ENCODE assay signal across 8 cellular contexts in genomic region chr11:47395225-47396048, GRCh38. TPM values are rescaled to one million over a fixed set of nuclear protein-coding genes. Genes with fewer than 3 reads are reported as not detected.
DNase-seq lines count a peak whose midpoint lies in the region; ATAC-seq, FAIRE-seq and TF ChIP-seq lines count a peak whose summit lies in the region.
"Had no signal": no experiment of that assay in that cellular context is flagged by ENCODE, and none has a peak within 500 bp of the region (broad histone marks: within the 10 kb centered on the region; RNA-seq: fewer than 3 reads in every experiment).

No MANE protein-coding gene starts in this region.

- intact Hi-C loops in HepG2 (cut with micrococcal nuclease; ENCODE audit: unreplicated experiment): no loop called here

- H3K4me3 ChIP-seq in liver (ENCODE audit: low read depth in 1 of 3, low read length in 3 of 3): no peak overlapping the region
- H3K4me3 ChIP-seq in HepG2 (replicated peaks in 1 of 3; ENCODE audit: insufficient read depth in 1 of 3, low read depth in 2 of 3, low read length in 3 of 3): no peak overlapping the region

- 76% methylated on average over 25 of the region's 25 CpGs for WGBS in liver
- WGBS in HepG2 (ENCODE audit: low lambda C conversion rate): 68% methylated on average over 14 of the region's 25 CpGs

- no peak overlapping the region for H2AFZ ChIP-seq in HepG2 (ENCODE audit: low read length)

- no peaks in the 10 kb centered on the region for H3K36me3 ChIP-seq in liver (ENCODE audit: control insufficient read depth in 4 of 4, insufficient read depth in 3 of 4, low read depth in 1 of 4, low read length in 3 of 4)
- no peaks in the 10 kb centered on the region for H3K36me3 ChIP-seq in HepG2 (replicated peaks in 1 of 2; ENCODE audit: control insufficient read depth in 1 of 2, insufficient read depth in 2 of 2, low read length in 2 of 2)

- H3K27me3 ChIP-seq in liver (ENCODE audit: control insufficient read depth in 4 of 4, insufficient read depth in 4 of 4, low read length in 3 of 4) (no peaks in the 10 kb centered on the region), HepG2 (ENCODE audit: control insufficient read depth in 1 of 2, insufficient read depth in 2 of 2, low read length in 2 of 2) (peaks cover 0 to 12% of the 10 kb centered on the region in 2 experiments; a peak in 1 of 5 replicates), layer of hippocampus (ENCODE audit: control insufficient read depth, insufficient read depth, low read length) (no peaks in the 10 kb centered on the region)

- H3K27ac ChIP-seq in liver (ENCODE audit: low read depth in 1 of 2, low read length in 2 of 2) (peak overlapping the region; percentile 75 to 87), HepG2 (ENCODE audit: extremely low read length, insufficient read depth, low read length) (no peak overlapping the region), layer of hippocampus (ENCODE audit: low read depth, low read length) (peak overlapping the region; percentile 72)

- POLR2A ChIA-PET in HepG2 (lab: Yijun Ruan, JAX): no interaction called here

- H3K4me1 ChIP-seq in liver (ENCODE audit: control insufficient read depth in 4 of 4, insufficient read depth in 4 of 4, low read length in 3 of 4) (peaks cover 1 to 6% (median 2%) of the 10 kb centered on the region in 4 donors), HepG2 (ENCODE audit: insufficient read depth, low read length) (peaks cover 63% of the 10 kb centered on the region)

- TF ChIP-seq RAD21 in liver (IDR thresholded peaks at IDR 0.05): no peak
- TF ChIP-seq RAD21 in HepG2 (CRISPR knock-in tag; IDR thresholded peaks at IDR 0.05): no peak

- TF ChIP-seq EP300 in HepG2 (IDR thresholded peaks at IDR 0.05; ENCODE audit: low read depth in 2 of 2, low read length in 2 of 2) (no peak), HepG2 (CRISPR knock-in tag; IDR thresholded peaks at IDR 0.05; ENCODE audit: borderline replicate concordance) (no peak)

- in situ Hi-C loops in HepG2 (cut with HindIII; ENCODE audit: extremely low pct_ligation_motif_present, low pct_unique_long_range_greater_than_20kb): no loop called here

- H3K9ac ChIP-seq in liver (ENCODE audit: low read depth in 1 of 2, low read length in 2 of 2) (peak overlapping the region in 1 of 2 donors; percentile 44), HepG2 (ENCODE audit: insufficient read depth, low read depth, low read length) (no peak overlapping the region)

- no peak for TF ChIP-seq CTCF in liver (IDR thresholded peaks at IDR 0.05; ENCODE audit: low read depth, low read length, missing input control)
- TF ChIP-seq CTCF in HepG2 (CRISPR knock-in tag; IDR thresholded peaks at IDR 0.05): no peak

- no TSS peak for BruUV-seq in HepG2 (replicated peaks; lab: Mats Ljungman, UMichigan)

- no peak for TF ChIP-seq POLR2A in HepG2 (IDR thresholded peaks at IDR 0.05; ENCODE audit: insufficient read depth in 1 of 2, low read depth in 2 of 2, low read length in 2 of 2)

- H4K20me1 ChIP-seq in HepG2 (ENCODE audit: insufficient read depth, low read length): no peaks in the 10 kb centered on the region

- ATAC-seq in HepG2: no peak

- no peak for DNase-seq in HepG2 (ENCODE audit: low spot score)
- no peak for DNase-seq in cortex of kidney (lab: John Stamatoyannopoulos, UW)
- no peak for DNase-seq in stimulated activated CD4-positive, alpha-beta T cell treated with anti-CD3 and anti-CD28 coated beads, Interleukin-4, amount 100 ng/mL, for 1 hour
- no peak for DNase-seq in stimulated activated naive CD4-positive, alpha-beta T cell treated with Interleukin-2 at 50 U/mL for 16 hours (lab: John Stamatoyannopoulos, UW)
- DNase-seq: H7, NCI-H226 had no signal

- no peak overlapping the region for H3K4me2 ChIP-seq in HepG2 (ENCODE audit: low read depth, low read length)

- H3K9me3 ChIP-seq in liver (ENCODE audit: control insufficient read depth in 4 of 4, low read length in 3 of 4): no peaks in the 10 kb centered on the region
- H3K9me3 ChIP-seq in HepG2 (ENCODE audit: low read length): no peaks in the 10 kb centered on the region

- no peak for FAIRE-seq in HepG2 (lab: Jason Lieb, UNC)

- CTCF ChIA-PET in HepG2 (lab: Yijun Ruan, JAX; ENCODE audit: low intra/inter-chr PET ratio, low total read pairs): no interaction called here

- H3K79me2 ChIP-seq in HepG2 (ENCODE audit: insufficient read depth, low read length): no peaks in the 10 kb centered on the region

RNA-seq across cellular contexts. Expression of gene SLC39A13, which starts 13.0 kb away (rescaled TPM):
- 10 to 100 TPM in 1 of 2 donors, 1 to 10 TPM in 1; 8.2 to 13.0 TPM for total RNA-seq in liver
- polyA plus RNA-seq in liver: 10 to 100 TPM in 1 of 2 donors, 1 to 10 TPM in 1; 8.4 to 17.5 TPM
- total RNA-seq in HepG2 (2016; rRNA removed; fragmentation: Illumina TruSeq; extraction: Trizol): 7.2 and 15.3 TPM in 2 replicates
- 5.8 and 6.7 TPM in 2 replicates for total RNA-seq in HepG2 (2016; cell fraction: cytosol; rRNA removed; fragmentation: Illumina TruSeq; extraction: Trizol; ENCODE audit: low read depth)
- 5.9 and 15.1 TPM in 2 replicates for total RNA-seq in HepG2 (2016; cell fraction: insoluble cytoplasmic fraction; rRNA removed; fragmentation: Illumina TruSeq; extraction: Trizol)
- 12.4 and 12.8 TPM in 2 replicates for total RNA-seq in HepG2 (2016; cell fraction: membrane; rRNA removed; fragmentation: Illumina TruSeq; extraction: Trizol)
- total RNA-seq in HepG2 (2016; cell fraction: nucleus; rRNA removed; fragmentation: Illumina TruSeq; extraction: Trizol): 13.7 and 15.1 TPM in 2 replicates
- polyA plus RNA-seq in HepG2 (2011; rRNA removed): 30.5 and 40.7 TPM in 2 replicates
- polyA plus RNA-seq in HepG2 (2011; cell fraction: cytosol; rRNA removed): 23.0 and 34.8 TPM in 2 replicates
- 143 and 176 TPM in 2 replicates for polyA plus RNA-seq in HepG2 (2011; cell fraction: nucleus; rRNA removed)
- 13.2 and 20.5 TPM in 2 replicates for polyA plus RNA-seq in HepG2 (2012)
- 9.4 and 9.7 TPM in 2 replicates for polyA plus RNA-seq in HepG2 (2016; cell fraction: cytosol; fragmentation: Illumina TruSeq; extraction: Trizol; ENCODE audit: low read depth)
- polyA plus RNA-seq in HepG2 (2016; cell fraction: insoluble cytoplasmic fraction; fragmentation: Illumina TruSeq; extraction: Trizol; ENCODE audit: low read depth): 6.9 and 7.7 TPM in 2 replicates
- polyA plus RNA-seq in HepG2 (2016; cell fraction: membrane; fragmentation: Illumina TruSeq; extraction: Trizol; ENCODE audit: low read depth): 11.6 and 15.3 TPM in 2 replicates
- 31.2 and 34.6 TPM in 2 replicates for polyA plus RNA-seq in HepG2 (2016; cell fraction: nucleus; fragmentation: Illumina TruSeq; extraction: Trizol; ENCODE audit: insufficient read depth, low read depth)
- polyA minus RNA-seq in HepG2 (2011; rRNA and poly(A)+ RNA removed; ENCODE audit: low replicate concordance): 14.8 and 27.8 TPM in 2 replicates
- polyA minus RNA-seq in HepG2 (2011; cell fraction: cytosol; rRNA and poly(A)+ RNA removed): 8.2 and 8.5 TPM in 2 replicates
- 15.2 and 17.7 TPM in 2 replicates for polyA minus RNA-seq in HepG2 (2011; cell fraction: nucleus; rRNA and poly(A)+ RNA removed)

RNA-seq across cellular contexts. Expression of gene SPI1, which starts 17.1 kb away (rescaled TPM):
- total RNA-seq in liver: 10 to 100 TPM; 12.5 to 14.2 TPM
- 10 to 100 TPM in 1 of 2 donors, 1 to 10 TPM in 1; 2.3 to 14.4 TPM for polyA plus RNA-seq in liver
- total RNA-seq in HepG2 (2016; rRNA removed; fragmentation: Illumina TruSeq; extraction: Trizol): not detected in 2 replicates
- total RNA-seq in HepG2 (2016; cell fraction: cytosol; rRNA removed; fragmentation: Illumina TruSeq; extraction: Trizol; ENCODE audit: low read depth): not detected in 2 replicates
- not detected in 2 replicates for total RNA-seq in HepG2 (2016; cell fraction: insoluble cytoplasmic fraction; rRNA removed; fragmentation: Illumina TruSeq; extraction: Trizol)
- not detected in 2 replicates for total RNA-seq in HepG2 (2016; cell fraction: membrane; rRNA removed; fragmentation: Illumina TruSeq; extraction: Trizol)
- not detected in 2 replicates for total RNA-seq in HepG2 (2016; cell fraction: nucleus; rRNA removed; fragmentation: Illumina TruSeq; extraction: Trizol)
- not detected in 2 replicates for polyA plus RNA-seq in HepG2 (2011; rRNA removed)
- polyA plus RNA-seq in HepG2 (2011; cell fraction: cytosol; rRNA removed): not detected in 2 replicates
- not detected in 2 replicates for polyA plus RNA-seq in HepG2 (2011; cell fraction: nucleus; rRNA removed)
- polyA plus RNA-seq in HepG2 (2012): not detected in 2 replicates
- polyA plus RNA-seq in HepG2 (2016; cell fraction: cytosol; fragmentation: Illumina TruSeq; extraction: Trizol; ENCODE audit: low read depth): not detected in 2 replicates
- polyA plus RNA-seq in HepG2 (2016; cell fraction: insoluble cytoplasmic fraction; fragmentation: Illumina TruSeq; extraction: Trizol; ENCODE audit: low read depth): not detected in 2 replicates
- polyA plus RNA-seq in HepG2 (2016; cell fraction: membrane; fragmentation: Illumina TruSeq; extraction: Trizol; ENCODE audit: low read depth): not detected in 2 replicates
- polyA plus RNA-seq in HepG2 (2016; cell fraction: nucleus; fragmentation: Illumina TruSeq; extraction: Trizol; ENCODE audit: insufficient read depth, low read depth): not detected in 2 replicates
- polyA minus RNA-seq in HepG2 (2011; rRNA and poly(A)+ RNA removed; ENCODE audit: low replicate concordance): 0.61 and 0.70 TPM in 2 replicates
- not detected in 2 replicates for polyA minus RNA-seq in HepG2 (2011; cell fraction: cytosol; rRNA and poly(A)+ RNA removed)
- polyA minus RNA-seq in HepG2 (2011; cell fraction: nucleus; rRNA and poly(A)+ RNA removed): not detected in 2 replicates

RNA-seq across cellular contexts. Expression of gene PSMC3, which starts 30.8 kb away (rescaled TPM):
- total RNA-seq in liver (10 to 100 TPM; 58.0 to 96.6 TPM), HepG2 (2016; rRNA removed; fragmentation: Illumina TruSeq; extraction: Trizol) (214 and 279 TPM in 2 replicates)
- polyA plus RNA-seq in liver (100 to 1,000 TPM; 110 TPM), HepG2 (2011; rRNA removed) (66.7 and 75.8 TPM in 2 replicates)
- total RNA-seq in HepG2 (2016; cell fraction: cytosol; rRNA removed; fragmentation: Illumina TruSeq; extraction: Trizol; ENCODE audit: low read depth): 50.9 and 53.3 TPM in 2 replicates
- 219 and 288 TPM in 2 replicates for total RNA-seq in HepG2 (2016; cell fraction: insoluble cytoplasmic fraction; rRNA removed; fragmentation: Illumina TruSeq; extraction: Trizol)
- 67.5 and 75.1 TPM in 2 replicates for total RNA-seq in HepG2 (2016; cell fraction: membrane; rRNA removed; fragmentation: Illumina TruSeq; extraction: Trizol)
- total RNA-seq in HepG2 (2016; cell fraction: nucleus; rRNA removed; fragmentation: Illumina TruSeq; extraction: Trizol): 86.3 and 92.9 TPM in 2 replicates
- polyA plus RNA-seq in HepG2 (2011; cell fraction: cytosol; rRNA removed): 95.2 and 102 TPM in 2 replicates
- 41.7 and 44.9 TPM in 2 replicates for polyA plus RNA-seq in HepG2 (2011; cell fraction: nucleus; rRNA removed)
- 71.8 and 98.0 TPM in 2 replicates for polyA plus RNA-seq in HepG2 (2012)
- polyA plus RNA-seq in HepG2 (2016; cell fraction: cytosol; fragmentation: Illumina TruSeq; extraction: Trizol; ENCODE audit: low read depth): 52.7 and 54.7 TPM in 2 replicates
- 298 and 314 TPM in 2 replicates for polyA plus RNA-seq in HepG2 (2016; cell fraction: insoluble cytoplasmic fraction; fragmentation: Illumina TruSeq; extraction: Trizol; ENCODE audit: low read depth)
- 58.7 and 63.6 TPM in 2 replicates for polyA plus RNA-seq in HepG2 (2016; cell fraction: membrane; fragmentation: Illumina TruSeq; extraction: Trizol; ENCODE audit: low read depth)
- 117 and 127 TPM in 2 replicates for polyA plus RNA-seq in HepG2 (2016; cell fraction: nucleus; fragmentation: Illumina TruSeq; extraction: Trizol; ENCODE audit: insufficient read depth, low read depth)
- polyA minus RNA-seq in HepG2 (2011; rRNA and poly(A)+ RNA removed; ENCODE audit: low replicate concordance): 52.6 and 310 TPM in 2 replicates
- polyA minus RNA-seq in HepG2 (2011; cell fraction: cytosol; rRNA and poly(A)+ RNA removed): 39.1 and 44.3 TPM in 2 replicates
- 51.1 and 58.3 TPM in 2 replicates for polyA minus RNA-seq in HepG2 (2011; cell fraction: nucleus; rRNA and poly(A)+ RNA removed)

RNA-seq across cellular contexts. Expression of gene MYBPC3, which starts 42.9 kb away (rescaled TPM):
- under 1 TPM in 1 of 2 donors, not detected in 1; 0.25 TPM for total RNA-seq in liver
- polyA plus RNA-seq in liver: under 1 TPM in 1 of 2 donors, not detected in 1; 0.01 TPM
- total RNA-seq in HepG2 (2016; rRNA removed; fragmentation: Illumina TruSeq; extraction: Trizol): not detected in 2 replicates
- not detected in 2 replicates for total RNA-seq in HepG2 (2016; cell fraction: cytosol; rRNA removed; fragmentation: Illumina TruSeq; extraction: Trizol; ENCODE audit: low read depth)
- total RNA-seq in HepG2 (2016; cell fraction: insoluble cytoplasmic fraction; rRNA removed; fragmentation: Illumina TruSeq; extraction: Trizol): not detected in 2 replicates
- not detected in 2 replicates for total RNA-seq in HepG2 (2016; cell fraction: membrane; rRNA removed; fragmentation: Illumina TruSeq; extraction: Trizol)
- total RNA-seq in HepG2 (2016; cell fraction: nucleus; rRNA removed; fragmentation: Illumina TruSeq; extraction: Trizol): not detected in 2 replicates
- 0.01 TPM in 1 of 2 replicates, not detected in the other for polyA plus RNA-seq in HepG2 (2011; rRNA removed)
- polyA plus RNA-seq in HepG2 (2011; cell fraction: cytosol; rRNA removed): not detected in 2 replicates
- not detected in 2 replicates for polyA plus RNA-seq in HepG2 (2011; cell fraction: nucleus; rRNA removed)
- not detected in 2 replicates for polyA plus RNA-seq in HepG2 (2012)
- polyA plus RNA-seq in HepG2 (2016; cell fraction: cytosol; fragmentation: Illumina TruSeq; extraction: Trizol; ENCODE audit: low read depth): not detected in 2 replicates
- not detected in 2 replicates for polyA plus RNA-seq in HepG2 (2016; cell fraction: insoluble cytoplasmic fraction; fragmentation: Illumina TruSeq; extraction: Trizol; ENCODE audit: low read depth)
- polyA plus RNA-seq in HepG2 (2016; cell fraction: membrane; fragmentation: Illumina TruSeq; extraction: Trizol; ENCODE audit: low read depth): not detected in 2 replicates
- not detected in 2 replicates for polyA plus RNA-seq in HepG2 (2016; cell fraction: nucleus; fragmentation: Illumina TruSeq; extraction: Trizol; ENCODE audit: insufficient read depth, low read depth)
- polyA minus RNA-seq in HepG2 (2011; rRNA and poly(A)+ RNA removed; ENCODE audit: low replicate concordance): not detected in 2 replicates
- not detected in 2 replicates for polyA minus RNA-seq in HepG2 (2011; cell fraction: cytosol; rRNA and poly(A)+ RNA removed)
- polyA minus RNA-seq in HepG2 (2011; cell fraction: nucleus; rRNA and poly(A)+ RNA removed): not detected in 2 replicates
- total RNA-seq: H7 had no signal

RNA-seq across cellular contexts. Expression of gene RAPSN, which starts 53.5 kb away (rescaled TPM):
- total RNA-seq in liver (under 1 TPM in 1 of 2 donors, not detected in 1; 0.59 TPM), HepG2 (2016; rRNA removed; fragmentation: Illumina TruSeq; extraction: Trizol) (0.60 and 1.2 TPM in 2 replicates)
- polyA plus RNA-seq in liver (under 1 TPM; 0.12 to 0.28 TPM), HepG2 (2011; rRNA removed) (0.15 and 0.40 TPM in 2 replicates)
- 0.91 and 1.4 TPM in 2 replicates for total RNA-seq in HepG2 (2016; cell fraction: cytosol; rRNA removed; fragmentation: Illumina TruSeq; extraction: Trizol; ENCODE audit: low read depth)
- total RNA-seq in HepG2 (2016; cell fraction: insoluble cytoplasmic fraction; rRNA removed; fragmentation: Illumina TruSeq; extraction: Trizol): 1.0 and 1.7 TPM in 2 replicates
- total RNA-seq in HepG2 (2016; cell fraction: membrane; rRNA removed; fragmentation: Illumina TruSeq; extraction: Trizol): 1.2 and 1.4 TPM in 2 replicates
- total RNA-seq in HepG2 (2016; cell fraction: nucleus; rRNA removed; fragmentation: Illumina TruSeq; extraction: Trizol): 0.72 and 1.2 TPM in 2 replicates
- 0.13 and 0.14 TPM in 2 replicates for polyA plus RNA-seq in HepG2 (2011; cell fraction: cytosol; rRNA removed)
- polyA plus RNA-seq in HepG2 (2011; cell fraction: nucleus; rRNA removed): 0.77 and 1.1 TPM in 2 replicates
- 0.79 and 0.80 TPM in 2 replicates for polyA plus RNA-seq in HepG2 (2012)
- polyA plus RNA-seq in HepG2 (2016; cell fraction: cytosol; fragmentation: Illumina TruSeq; extraction: Trizol; ENCODE audit: low read depth): 0.51 and 1.2 TPM in 2 replicates
- polyA plus RNA-seq in HepG2 (2016; cell fraction: insoluble cytoplasmic fraction; fragmentation: Illumina TruSeq; extraction: Trizol; ENCODE audit: low read depth): 0.83 and 0.93 TPM in 2 replicates
- polyA plus RNA-seq in HepG2 (2016; cell fraction: membrane; fragmentation: Illumina TruSeq; extraction: Trizol; ENCODE audit: low read depth): 0.44 TPM in 1 of 2 replicates, not detected in the other
- polyA plus RNA-seq in HepG2 (2016; cell fraction: nucleus; fragmentation: Illumina TruSeq; extraction: Trizol; ENCODE audit: insufficient read depth, low read depth): 2.3 and 3.6 TPM in 2 replicates
- 0.16 and 0.64 TPM in 2 replicates for polyA minus RNA-seq in HepG2 (2011; rRNA and poly(A)+ RNA removed; ENCODE audit: low replicate concordance)
- polyA minus RNA-seq in HepG2 (2011; cell fraction: cytosol; rRNA and poly(A)+ RNA removed): not detected in 2 replicates
- polyA minus RNA-seq in HepG2 (2011; cell fraction: nucleus; rRNA and poly(A)+ RNA removed): 0.75 and 1.2 TPM in 2 replicates

Comparison
In these comparisons a context has a peak if more than half of its experiments do, and no peak if none do; other contexts are left out.
1. RNA of gene SPI1, which starts 17.1 kb away (total RNA-seq): 12.5 to 14.2 TPM in liver; not detected in HepG2; every median in the first group is over 10 times any median in the second.